In genomic region chr10:30847642-30848041, GRCh38 we compare ENCODE assay signal across 26 cellular contexts.
"Had no signal": no experiment of that assay in that cellular context is flagged by ENCODE, and none has a peak within 500 bp of the region (broad histone marks: within the 10 kb centered on the region; RNA-seq: fewer than 3 reads in every experiment).

No MANE protein-coding gene starts in this region.

- H2AFZ ChIP-seq: parathyroid adenoma had no signal

- H3K36me3 ChIP-seq: right lobe of liver, thyroid gland, transverse colon had no signal

- ATAC-seq: left colon; left lung; lower lobe of right lung; stimulated activated naive B cell treated with anti-CD40 and anti-IgM and Interleukin-4, amounts not matched to agents 10 μg/mL and 1 μg/mL and 100 μg/mL, for 72 hours; stimulated activated naive CD8-positive, alpha-beta T cell treated with anti-CD3 and anti-CD28 coated beads, Interleukin-15, Interleukin-2, amounts not matched to agents 100 U/mL and 50 U/mL, for 24 hours; upper lobe of right lung had no signal

- H3K27me3 ChIP-seq: left lung, neutrophil, right atrium auricular region, right lobe of liver, stomach, testis, thyroid gland, transverse colon, upper lobe of right lung had no signal

- H3K4me1 ChIP-seq: left lung, lower lobe of right lung, right lobe of liver, stomach, testis, thyroid gland, upper lobe of right lung had no signal

- DNase-seq: hippocampal formation; immature natural killer cell; kidney; left colon; left lung; lower lobe of right lung; mammary epithelial cell; mesenchymal stem cell; naive thymus-derived CD8-positive, alpha-beta T cell; occipital lobe; right lobe of liver; stimulated activated CD4-positive, alpha-beta T cell treated with anti-CD3 and anti-CD28 coated beads, Interleukin-12 subunit alpha, Interleukin-12 subunit beta, amount 100 ng/mL, for 4 hours; stimulated activated CD4-positive, alpha-beta T cell treated with anti-CD3 and anti-CD28 coated beads, Interleukin-15, amount 100 ng/mL, for 24 hours; stimulated activated CD4-positive, alpha-beta T cell treated with anti-CD3 and anti-CD28 coated beads, Interleukin-2, amount 100 ng/mL, for 24 hours; stimulated activated CD4-positive, alpha-beta T cell treated with anti-CD3 and anti-CD28 coated beads, Interleukin-4, amount 100 ng/mL, for 1 hour; stimulated activated naive B cell treated with anti-CD40 and anti-IgM and Interleukin-4, amounts not matched to agents 10 μg/mL and 1 μg/mL and 100 μg/mL, for 72 hours; stimulated activated naive CD8-positive, alpha-beta T cell treated with anti-CD3 and anti-CD28 coated beads, Interleukin-15, Interleukin-2, amounts not matched to agents 100 U/mL and 50 U/mL, for 24 hours; stomach; testis; thyroid gland; transverse colon; upper lobe of right lung had no signal

- H3K27ac ChIP-seq: left lung, lower lobe of right lung, neutrophil, parathyroid adenoma, right atrium auricular region, right lobe of liver, skin epidermis, stomach, testis, thyroid gland, transverse colon, upper lobe of right lung had no signal

- H3K4me3 ChIP-seq: left lung, lower lobe of right lung, right atrium auricular region, right lobe of liver, skin epidermis, stomach, testis, thyroid gland, transverse colon, upper lobe of right lung had no signal

- H3K79me2 ChIP-seq: parathyroid adenoma had no signal

- H3K9ac ChIP-seq: parathyroid adenoma had no signal

- H3K9me3 ChIP-seq: left lung, lower lobe of right lung, neutrophil, right atrium auricular region, right lobe of liver, stomach, testis, thyroid gland, transverse colon, upper lobe of right lung had no signal
